21 cellular contexts compared by ENCODE assay signal in genomic region chr1:211359876-211360275, GRCh38. TPM values are rescaled to one million over a fixed set of nuclear protein-coding genes. Genes with fewer than 3 reads are reported as not detected.
DNase-seq lines count a peak whose midpoint lies in the region; ATAC-seq and TF ChIP-seq lines count a peak whose summit lies in the region.
"Had no signal": no experiment of that assay in that cellular context is flagged by ENCODE, and none has a peak within 500 bp of the region (broad histone marks: within the 10 kb centered on the region; RNA-seq: fewer than 3 reads in every experiment).

No MANE protein-coding gene starts in this region.

- H3K4me1 ChIP-seq in H9 (ENCODE audit: insufficient read depth, low read length), result no peaks in the 10 kb centered on the region
- H3K4me1 ChIP-seq: A549, colonic mucosa, gastrocnemius medialis, pancreas had no signal

- TF ChIP-seq CTCF in H9 (conservative IDR thresholded peaks at IDR 0.05), result no peak

- H3K4me3 Mint-ChIP-seq in activated naive CD4-positive, alpha-beta T cell treated with anti-CD3 and anti-CD28 coated beads, Interleukin-2, amount 50 U/mL, for 24 hours, result no peak overlapping the region
- no peak overlapping the region for H3K4me3 Mint-ChIP-seq in activated naive CD4-positive, alpha-beta T cell treated with anti-CD3 and anti-CD28 coated beads for 36 hours
- no peak overlapping the region for H3K4me3 Mint-ChIP-seq in activated naive CD8-positive, alpha-beta T cell treated with anti-CD3 and anti-CD28 coated beads, Interleukin-2, amount 50 U/mL, for 24 hours
- H3K4me3 Mint-ChIP-seq in H9, result no peak overlapping the region

- no peak overlapping the region for H2AK5ac ChIP-seq in H9 (ENCODE audit: insufficient read length, low read length)

- no peak overlapping the region for H3K27ac ChIP-seq in H9 (ENCODE audit: insufficient read length, low read depth, low read length)
- H3K27ac ChIP-seq: A549, colonic mucosa, gastrocnemius medialis, pancreas, SK-N-MC, skin epidermis, tibial artery had no signal

- H3K14ac ChIP-seq in H9 (ENCODE audit: insufficient read depth, low read length), result no peak overlapping the region; the same call in 1 of the 2 replicates

- peaks cover 33% of the 10 kb centered on the region for H3K4me1 Mint-ChIP-seq in activated naive CD4-positive, alpha-beta T cell treated with anti-CD3 and anti-CD28 coated beads, Interleukin-2, amount 50 U/mL, for 24 hours
- H3K4me1 Mint-ChIP-seq in activated naive CD4-positive, alpha-beta T cell treated with anti-CD3 and anti-CD28 coated beads for 36 hours (ENCODE audit: low read depth), result peaks cover 20% of the 10 kb centered on the region
- peaks cover 31% of the 10 kb centered on the region for H3K4me1 Mint-ChIP-seq in activated naive CD8-positive, alpha-beta T cell treated with anti-CD3 and anti-CD28 coated beads, Interleukin-2, amount 50 U/mL, for 24 hours
- no peaks in the 10 kb centered on the region for H3K4me1 Mint-ChIP-seq in H9

- no peak overlapping the region for H3T11ph ChIP-seq in H9 (ENCODE audit: low read length)

- H4K20me1 ChIP-seq in H9 (ENCODE audit: control insufficient read depth, insufficient read depth, insufficient read length), result no peaks in the 10 kb centered on the region

- H3K36me3 Mint-ChIP-seq in activated naive CD4-positive, alpha-beta T cell treated with anti-CD3 and anti-CD28 coated beads, Interleukin-2, amount 50 U/mL, for 24 hours, result peaks cover 6% of the 10 kb centered on the region
- peaks cover 12% of the 10 kb centered on the region for H3K36me3 Mint-ChIP-seq in activated naive CD4-positive, alpha-beta T cell treated with anti-CD3 and anti-CD28 coated beads for 36 hours (ENCODE audit: low read depth)
- peaks cover 42% of the 10 kb centered on the region for H3K36me3 Mint-ChIP-seq in activated naive CD8-positive, alpha-beta T cell treated with anti-CD3 and anti-CD28 coated beads, Interleukin-2, amount 50 U/mL, for 24 hours (ENCODE audit: low read depth)
- peaks cover 2 to 27% (median 17%) of the 10 kb centered on the region in 3 experiments; a peak in 6 of 7 replicates for H3K36me3 Mint-ChIP-seq in H9 (ENCODE audit: insufficient read depth in 1 of 3, low read depth in 3 of 3)

- no peak overlapping the region for H4K8ac ChIP-seq in H9 (replicated peaks; ENCODE audit: insufficient read length, low read depth, low read length)

- H2BK12ac ChIP-seq in H9 (ENCODE audit: insufficient read length, low read depth, low read length), result no peak overlapping the region

- intact Hi-C loops in activated naive CD4-positive, alpha-beta T cell treated with anti-CD3 and anti-CD28 coated beads for 36 hours (cut with micrococcal nuclease), result no loop called here

- H2BK15ac ChIP-seq in H9 (ENCODE audit: low read depth, low read length), result no peak overlapping the region

- no peak overlapping the region for H3K56ac ChIP-seq in H9 (ENCODE audit: insufficient read length, low read depth, low read length)

- CTCF ChIA-PET in activated naive CD4-positive, alpha-beta T cell treated with anti-CD3 and anti-CD28 coated beads for 36 hours (lab: Charles Lee), result interaction anchor here (1.7 kb wide), 1 partner anchor 37 kb away, joined by 4 read pairs; no protein-coding TSS in a partner anchor

- H3K9me3 ChIP-seq in H9 (ENCODE audit: control insufficient read depth, low read depth, low read length), result no peaks in the 10 kb centered on the region
- H3K9me3 ChIP-seq: A549, colonic mucosa, gastrocnemius medialis, pancreas, tibial artery had no signal

- H3K9ac ChIP-seq in H9 (ENCODE audit: extremely low read depth, insufficient read length, low read length), result no peak overlapping the region

- H3K18ac ChIP-seq in H9 (ENCODE audit: insufficient read length, low read depth, low read length), result no peak overlapping the region

- H3K4ac ChIP-seq in H9 (ENCODE audit: low read depth, low read length), result no peak overlapping the region

- no peak overlapping the region for H4K91ac ChIP-seq in H9 (ENCODE audit: insufficient read length, low read depth, low read length)

- no CpG with 5 or more reads among the region's 3 CpGs for WGBS in H9 (ENCODE audit: extremely low coverage, insufficient read length, low lambda C conversion rate)

- no peak overlapping the region for H2BK120ac ChIP-seq in H9 (ENCODE audit: low read depth, low read length, poor library complexity, severe bottlenecking)

- no peak overlapping the region for H2AFZ ChIP-seq in H9 (ENCODE audit: low read length)

- ATAC-seq in activated naive CD8-positive, alpha-beta T cell treated with anti-CD3 and anti-CD28 coated beads, Interleukin-2, amount 50 U/mL, for 24 hours, result no peak
- ATAC-seq: A549, gastrocnemius medialis, left lobe of liver, pancreas had no signal

- H3K9me3 Mint-ChIP-seq in activated naive CD4-positive, alpha-beta T cell treated with anti-CD3 and anti-CD28 coated beads, Interleukin-2, amount 50 U/mL, for 24 hours, result no peaks in the 10 kb centered on the region
- no peaks in the 10 kb centered on the region for H3K9me3 Mint-ChIP-seq in activated naive CD4-positive, alpha-beta T cell treated with anti-CD3 and anti-CD28 coated beads for 36 hours
- H3K9me3 Mint-ChIP-seq in activated naive CD8-positive, alpha-beta T cell treated with anti-CD3 and anti-CD28 coated beads, Interleukin-2, amount 50 U/mL, for 24 hours, result no peaks in the 10 kb centered on the region
- no peaks in the 10 kb centered on the region for H3K9me3 Mint-ChIP-seq in H9

- no peaks in the 10 kb centered on the region for H3K27me3 ChIP-seq in H9 (ENCODE audit: insufficient read depth, low read length)
- H3K27me3 ChIP-seq: colonic mucosa, gastrocnemius medialis, pancreas, tibial artery had no signal

- no peaks in the 10 kb centered on the region for H3K27me3 Mint-ChIP-seq in activated naive CD4-positive, alpha-beta T cell treated with anti-CD3 and anti-CD28 coated beads, Interleukin-2, amount 50 U/mL, for 24 hours
- no peaks in the 10 kb centered on the region for H3K27me3 Mint-ChIP-seq in activated naive CD4-positive, alpha-beta T cell treated with anti-CD3 and anti-CD28 coated beads for 36 hours (ENCODE audit: low read depth)
- H3K27me3 Mint-ChIP-seq in activated naive CD8-positive, alpha-beta T cell treated with anti-CD3 and anti-CD28 coated beads, Interleukin-2, amount 50 U/mL, for 24 hours, result no peaks in the 10 kb centered on the region
- H3K27me3 Mint-ChIP-seq in H9 (ENCODE audit: low read depth), result no peaks in the 10 kb centered on the region

- H2BK20ac ChIP-seq in H9 (ENCODE audit: low read depth, low read length, poor library complexity, severe bottlenecking), result no peak overlapping the region

- H3K79me2 ChIP-seq in H9 (ENCODE audit: insufficient read depth, low read length), result no peaks in the 10 kb centered on the region

- DNase-seq in activated naive CD4-positive, alpha-beta T cell treated with anti-CD3 and anti-CD28 coated beads for 36 hours, result no peak
- no peak for DNase-seq in activated naive CD8-positive, alpha-beta T cell treated with anti-CD3 and anti-CD28 coated beads, Interleukin-2, amount 50 U/mL, for 24 hours
- peak; percentile 72 for DNase-seq in kidney tubule cell (ENCODE audit: low spot score)
- DNase-seq in T-helper 2 cell, result no peak
- no peak for DNase-seq in DMS153 treated with DMSO at 0.1 percent for 48 hours (lab: John Stamatoyannopoulos, UW; ENCODE audit: unreplicated experiment)
- no peak for DNase-seq in H9
- DNase-seq in DMS79 treated with DMSO at 0.1 percent for 48 hours (lab: John Stamatoyannopoulos, UW), result no peak
- DNase-seq: activated CD4-positive, alpha-beta T cell treated with anti-CD3 and anti-CD28 coated beads for 48 hours; activated T-cell treated with anti-CD3 and anti-CD28 coated beads, Interleukin-2, amount 50 U/mL, for 1 hour; amniotic stem cell; colonic mucosa; gastrocnemius medialis; NCI-H1436 treated with DMSO at 0.1 percent for 48 hours; NCI-H82; pancreas; tibial artery had no signal

- no peak overlapping the region for H2BK5ac ChIP-seq in H9 (ENCODE audit: insufficient read length, low read length)

- no peak overlapping the region for H3K4me2 ChIP-seq in H9 (ENCODE audit: insufficient read depth, insufficient read length, low read length)
- H3K4me2 ChIP-seq: A549 had no signal

- no peak overlapping the region for H4K5ac ChIP-seq in H9 (ENCODE audit: insufficient read length, low read depth, low read length)

- H3K79me1 ChIP-seq in H9 (ENCODE audit: insufficient read depth, low read depth, low read length, poor library complexity, severe bottlenecking), result no peaks in the 10 kb centered on the region

- no peak overlapping the region for H3K23ac ChIP-seq in H9 (ENCODE audit: insufficient read length, low read depth, low read length)

- peak overlapping the region; percentile 42 for H3K27ac Mint-ChIP-seq in activated naive CD4-positive, alpha-beta T cell treated with anti-CD3 and anti-CD28 coated beads, Interleukin-2, amount 50 U/mL, for 24 hours
- H3K27ac Mint-ChIP-seq in activated naive CD4-positive, alpha-beta T cell treated with anti-CD3 and anti-CD28 coated beads for 36 hours, result no peak overlapping the region
- H3K27ac Mint-ChIP-seq in activated naive CD8-positive, alpha-beta T cell treated with anti-CD3 and anti-CD28 coated beads, Interleukin-2, amount 50 U/mL, for 24 hours, result peak overlapping the region; percentile 34
- H3K27ac Mint-ChIP-seq in H9, result no peak overlapping the region; a peak in 1 of 7 replicates

- H3K23me2 ChIP-seq in H9 (ENCODE audit: insufficient read length, low read depth, low read length, poor library complexity, severe bottlenecking), result no peaks in the 10 kb centered on the region

RNA-seq across cellular contexts. Expression of gene TRAF5, which starts 33.2 kb away (rescaled TPM):
- total RNA-seq in activated naive CD4-positive, alpha-beta T cell treated with anti-CD3 and anti-CD28 coated beads for 36 hours, result 10 to 100 TPM; 16.1 to 18.8 TPM
- 16.8 and 19.1 TPM in 2 replicates for total RNA-seq in H9 (2021)

Comparison
In these comparisons a context has a peak if more than half of its experiments do, and no peak if none do; other contexts are left out.
1. H3K27ac Mint-ChIP-seq: peak in activated naive CD4-positive, alpha-beta T cell treated with anti-CD3 and anti-CD28 coated beads, Interleukin-2, amount 50 U/mL, for 24 hours (single experiment) and activated naive CD8-positive, alpha-beta T cell treated with anti-CD3 and anti-CD28 coated beads, Interleukin-2, amount 50 U/mL, for 24 hours (single experiment); none in activated naive CD4-positive, alpha-beta T cell treated with anti-CD3 and anti-CD28 coated beads for 36 hours (single experiment) and H9 (0 of 3).